In genomic region chr13:32969516-32969941, GRCh38 we compare ENCODE assay signal across 7 cellular contexts. TPM values are rescaled to one million over a fixed set of nuclear protein-coding genes. Genes with fewer than 3 reads are reported as not detected.
A peak's percentile ranks its signal among the peaks of the same experiment; 100 is the strongest.
DNase-seq lines count a peak whose midpoint lies in the region; ATAC-seq and TF ChIP-seq lines count a peak whose summit lies in the region.

No MANE protein-coding gene starts in this region.

- WGBS in tibial nerve, 2 donors = 13 to 16% methylated on average over 7 of the region's 7 CpGs

- peak overlapping the region in 2 of 4 donors; percentile 10 to 41 for H3K4me3 ChIP-seq in tibial nerve
- no peak overlapping the region for H3K4me3 ChIP-seq in PC-9

- peak in 1 of 2 donors; percentile 32 for TF ChIP-seq POLR2A in tibial nerve (IDR thresholded peaks at IDR 0.05)

- no peak overlapping the region for H3K4me2 ChIP-seq in PC-9

- peak overlapping the region; percentile 36 to 89 (median 78) for H3K27ac ChIP-seq in tibial nerve
- no peak overlapping the region for H3K27ac ChIP-seq in PC-9

- CTCF ChIA-PET in PC-9 (lab: Charles Lee) = no interaction called here

- H3K9me2 ChIP-seq in PC-9 (ENCODE audit: insufficient read depth) = no peaks in the 10 kb centered on the region

- H3K79me2 ChIP-seq in PC-9 (ENCODE audit: low read depth) = no peaks in the 10 kb centered on the region

- H3F3A ChIP-seq in PC-9 (ENCODE audit: insufficient read depth, low read depth) = no peaks in the 10 kb centered on the region

- peak in 1 of 2 donors; percentile 73 for TF ChIP-seq EP300 in tibial nerve (IDR thresholded peaks at IDR 0.05)

- ATAC-seq in GM19452 (IDR thresholded peaks at IDR 0.05; ENCODE audit: unreplicated experiment) (peak; percentile 82), left cardiac atrium (peak; percentile 63 to 72), GM18519 (IDR thresholded peaks at IDR 0.05; ENCODE audit: low FRiP score, unreplicated experiment) (no peak)

- intact Hi-C loops in left cardiac atrium (cut with DNase I) = no loop called here
- intact Hi-C loops in PC-9 (cut with micrococcal nuclease; ENCODE audit: unreplicated experiment) = no loop called here

- H3K27me3 ChIP-seq in tibial nerve (no peaks in the 10 kb centered on the region), PC-9 (ENCODE audit: insufficient read depth, low read depth) (no peaks in the 10 kb centered on the region)

- H3K36me3 ChIP-seq in tibial nerve = no peaks in the 10 kb centered on the region
- no peaks in the 10 kb centered on the region for H3K36me3 ChIP-seq in PC-9 (ENCODE audit: low read depth)

- no TSS peak for BruUV-seq in PC-9 (replicated peaks; lab: Mats Ljungman, UMichigan)

- no peak overlapping the region for H2AFZ ChIP-seq in PC-9

- no peaks in the 10 kb centered on the region for H4K20me1 ChIP-seq in PC-9 (ENCODE audit: insufficient read depth)

- POLR2A ChIA-PET in PC-9 (lab: Charles Lee; ENCODE audit: unreplicated experiment) = no interaction called here

- DNase-seq in M059J (ENCODE audit: low read depth) = peak; percentile 23
- no peak for DNase-seq in left cardiac atrium
- DNase-seq in tibial nerve (ENCODE audit: low spot score in 2 of 2) = peak in 1 of 2 donors; percentile 16
- DNase-seq in PC-9 = no peak
- DNase-seq in UCSD-AML1 (lab: John Stamatoyannopoulos, UW; ENCODE audit: unreplicated experiment) = no peak

- H3K9me3 ChIP-seq in tibial nerve (no peaks in the 10 kb centered on the region), PC-9 (ENCODE audit: insufficient read depth, low read depth) (no peaks in the 10 kb centered on the region)

- H3K4me1 ChIP-seq in tibial nerve (peaks cover 0 to 19% (median 8%) of the 10 kb centered on the region in 4 donors), PC-9 (replicated peaks; ENCODE audit: insufficient read depth) (no peaks in the 10 kb centered on the region)

- no peak for TF ChIP-seq CTCF in tibial nerve (IDR thresholded peaks at IDR 0.05)
- no peak for TF ChIP-seq CTCF in PC-9 (conservative IDR thresholded peaks at IDR 0.05)

RNA-seq across cellular contexts. Expression of gene KL, which starts 46.7 kb away (rescaled TPM):
- not detected in 2 replicates for total RNA-seq in M059J (2014; rRNA removed; shearing (Covaris generic))
- total RNA-seq in left cardiac atrium = 1 to 10 TPM; 2.3 to 3.3 TPM
- 1 to 10 TPM; 5.1 to 7.3 (median 6.9) TPM for total RNA-seq in tibial nerve
- 1.2 and 1.4 TPM in 2 replicates for total RNA-seq in PC-9 (2021)
